In the genomic region with DNA sequence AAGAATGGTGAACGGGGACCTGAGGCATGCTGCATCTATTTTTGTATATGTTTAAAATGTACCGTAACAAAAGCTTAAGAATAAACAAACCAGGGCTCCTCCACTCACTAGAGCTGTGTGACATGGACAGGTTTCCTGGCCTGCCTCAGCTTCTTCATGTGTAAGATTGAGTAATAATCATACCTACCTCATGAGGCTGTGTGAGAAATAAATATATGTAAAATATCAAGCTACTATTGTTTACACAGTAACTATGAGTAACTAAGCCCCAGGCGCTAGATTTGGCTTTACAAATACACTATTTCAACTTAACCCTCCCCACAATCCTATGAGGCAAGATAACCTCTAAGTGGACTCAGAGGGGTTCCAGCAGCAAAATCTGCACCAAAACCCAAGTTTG, we compare ENCODE assay signal across 13 cellular contexts.
DNase-seq lines count a peak whose midpoint lies in the region; ATAC-seq and TF ChIP-seq lines count a peak whose summit lies in the region.
"Had no signal": no experiment of that assay in that cellular context is flagged by ENCODE, and none has a peak within 500 bp of the region (broad histone marks: within the 10 kb centered on the region; RNA-seq: fewer than 3 reads in every experiment).

No MANE protein-coding gene starts in this region.

- no peak overlapping the region for H2AFZ ChIP-seq in H9 (ENCODE audit: low read length)

- no CpG with 5 or more reads among the region's 3 CpGs for WGBS in H9 (ENCODE audit: extremely low coverage, insufficient read length, low lambda C conversion rate)

- intact Hi-C loops in posterior cingulate gyrus (cut with DNase I), result no loop called here

- H3K23me2 ChIP-seq in H9 (ENCODE audit: insufficient read length, low read depth, low read length, poor library complexity, severe bottlenecking), result no peaks in the 10 kb centered on the region

- H3K14ac ChIP-seq in H9 (ENCODE audit: insufficient read depth, low read length), result no peak overlapping the region

- no peak for DNase-seq in H9
- peak; percentile 6 for DNase-seq in RPMI7951 (ENCODE audit: low read depth)
- peak; percentile 84 for DNase-seq in renal cortical epithelial cell (ENCODE audit: low read depth)
- DNase-seq in NOMO-1 treated with DMSO at 0.1 percent for 48 hours (lab: John Stamatoyannopoulos, UW; ENCODE audit: unreplicated experiment), result no peak
- no peak for DNase-seq in posterior cingulate gyrus
- no peak for DNase-seq in DMS53 treated with DMSO at 0.1 percent for 48 hours (lab: John Stamatoyannopoulos, UW; ENCODE audit: unreplicated experiment)
- DNase-seq: activated T-cell treated with anti-CD3 and anti-CD28 coated beads, Interleukin-2, amount 50 U/mL, for 1 hour; CD4-positive, alpha-beta memory T cell; effector CD8-positive, alpha-beta T cell; heart right ventricle; Karpas-422 had no signal

- no peak overlapping the region for H4K8ac ChIP-seq in H9 (replicated peaks; ENCODE audit: insufficient read length, low read depth, low read length)

- peak overlapping the region in 2 of 3 experiments; percentile 41 to 52; a peak in 1 of 7 replicates for H3K27ac Mint-ChIP-seq in H9
- H3K27ac Mint-ChIP-seq: CD4-positive, alpha-beta memory T cell; stimulated activated naive CD8-positive, alpha-beta T cell treated with anti-CD3 and anti-CD28 coated beads, Interleukin-15, Interleukin-2, amounts not matched to agents 100 ng/mL and 50 ng/mL, for 24 hours had no signal

- H4K20me1 ChIP-seq in H9 (ENCODE audit: control insufficient read depth, insufficient read depth, insufficient read length), result no peaks in the 10 kb centered on the region

- no peak overlapping the region for H3K18ac ChIP-seq in H9 (ENCODE audit: insufficient read length, low read depth, low read length)

- H3K4me1 ChIP-seq in H9 (ENCODE audit: insufficient read depth, low read length), result peaks cover 13% of the 10 kb centered on the region; the same call in 1 of the 2 replicates

- H3T11ph ChIP-seq in H9 (ENCODE audit: low read length), result no peak overlapping the region

- H3K4me3 Mint-ChIP-seq in H9, result no peak overlapping the region
- H3K4me3 Mint-ChIP-seq: CD4-positive, alpha-beta memory T cell; stimulated activated naive CD8-positive, alpha-beta T cell treated with anti-CD3 and anti-CD28 coated beads, Interleukin-15, Interleukin-2, amounts not matched to agents 100 ng/mL and 50 ng/mL, for 24 hours had no signal

- H4K5ac ChIP-seq in H9 (ENCODE audit: insufficient read length, low read depth, low read length), result no peak overlapping the region

- H3K27me3 Mint-ChIP-seq in H9 (ENCODE audit: low read depth), result no peaks in the 10 kb centered on the region
- H3K27me3 Mint-ChIP-seq: CD4-positive, alpha-beta memory T cell; stimulated activated naive CD8-positive, alpha-beta T cell treated with anti-CD3 and anti-CD28 coated beads, Interleukin-15, Interleukin-2, amounts not matched to agents 100 ng/mL and 50 ng/mL, for 24 hours had no signal

- no peak for TF ChIP-seq CTCF in H9 (conservative IDR thresholded peaks at IDR 0.05)

- no peak overlapping the region for H3K9ac ChIP-seq in H9 (ENCODE audit: extremely low read depth, insufficient read length, low read length)

- no peak overlapping the region for H3K56ac ChIP-seq in H9 (ENCODE audit: insufficient read length, low read depth, low read length)

- no peak overlapping the region for H2BK20ac ChIP-seq in H9 (ENCODE audit: low read depth, low read length, poor library complexity, severe bottlenecking)

- no peak overlapping the region for H3K23ac ChIP-seq in H9 (ENCODE audit: insufficient read length, low read depth, low read length)

- H2BK5ac ChIP-seq in H9 (ENCODE audit: insufficient read length, low read length), result no peak overlapping the region

- H2BK15ac ChIP-seq in H9 (ENCODE audit: low read depth, low read length), result no peak overlapping the region

- H2BK120ac ChIP-seq in H9 (ENCODE audit: low read depth, low read length, poor library complexity, severe bottlenecking), result no peak overlapping the region

- ATAC-seq in esophagus mucosa, result peak; percentile 83

- no peak overlapping the region for H2BK12ac ChIP-seq in H9 (ENCODE audit: insufficient read length, low read depth, low read length)

- no peaks in the 10 kb centered on the region for H3K79me1 ChIP-seq in H9 (ENCODE audit: insufficient read depth, low read depth, low read length, poor library complexity, severe bottlenecking)

- no peaks in the 10 kb centered on the region for H3K79me2 ChIP-seq in H9 (ENCODE audit: insufficient read depth, low read length)

- peaks cover 46 to 52% of the 10 kb centered on the region in 2 experiments for H3K4me1 Mint-ChIP-seq in H9
- H3K4me1 Mint-ChIP-seq: CD4-positive, alpha-beta memory T cell had no signal

- no peak overlapping the region for H3K27ac ChIP-seq in H9 (ENCODE audit: insufficient read length, low read depth, low read length)
- H3K27ac ChIP-seq: heart right ventricle had no signal

- peaks cover 20 to 27% (median 23%) of the 10 kb centered on the region in 3 experiments for H3K36me3 Mint-ChIP-seq in H9 (ENCODE audit: insufficient read depth in 1 of 3, low read depth in 3 of 3)

- H3K4ac ChIP-seq in H9 (ENCODE audit: low read depth, low read length), result no peak overlapping the region

- peaks cover 1 to 2% of the 10 kb centered on the region in 2 experiments; a peak in 1 of 5 replicates for H3K9me3 Mint-ChIP-seq in H9
- H3K9me3 Mint-ChIP-seq: stimulated activated naive CD8-positive, alpha-beta T cell treated with anti-CD3 and anti-CD28 coated beads, Interleukin-15, Interleukin-2, amounts not matched to agents 100 ng/mL and 50 ng/mL, for 24 hours had no signal

- H3K27me3 ChIP-seq in H9 (ENCODE audit: insufficient read depth, low read length), result no peaks in the 10 kb centered on the region
- H3K27me3 ChIP-seq: heart right ventricle had no signal

- no peaks in the 10 kb centered on the region for H3K9me3 ChIP-seq in H9 (ENCODE audit: control insufficient read depth, low read depth, low read length)

- H3K4me2 ChIP-seq in H9 (ENCODE audit: insufficient read depth, insufficient read length, low read length), result no peak overlapping the region

- H2AK5ac ChIP-seq in H9 (ENCODE audit: insufficient read length, low read length), result no peak overlapping the region

- H4K91ac ChIP-seq in H9 (ENCODE audit: insufficient read length, low read depth, low read length), result no peak overlapping the region

Comparison
In these comparisons a context has a peak if more than half of its experiments do, and no peak if none do; other contexts are left out.
1. DNase-seq: peak in RPMI7951 (single experiment) and renal cortical epithelial cell (single experiment); none in H9 (single experiment), NOMO-1 treated with DMSO at 0.1 percent for 48 hours (single experiment), posterior cingulate gyrus (0 of 10) and DMS53 treated with DMSO at 0.1 percent for 48 hours (single experiment).